ENCODE assay signal across 38 cellular contexts in the genomic region with DNA sequence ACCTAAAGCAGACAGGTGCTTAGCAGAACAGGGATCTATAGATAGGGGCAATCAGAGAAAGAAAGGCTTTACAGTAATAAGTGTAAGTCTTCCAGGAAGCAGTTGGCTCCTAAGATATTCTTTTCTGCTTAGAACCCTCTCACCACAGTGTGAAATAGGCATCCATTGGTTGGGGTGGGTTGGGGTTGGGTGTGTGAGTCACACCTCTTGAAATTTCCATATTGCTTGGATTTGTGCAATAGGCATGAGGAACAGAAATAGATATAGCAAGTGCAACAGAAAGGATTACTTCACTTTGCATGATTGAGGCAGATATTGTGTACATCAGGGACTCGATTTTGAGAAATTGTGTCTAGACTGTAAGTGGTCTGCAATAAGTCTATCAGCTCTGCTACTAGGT.
DNase-seq lines count a peak whose midpoint lies in the region; ATAC-seq and TF ChIP-seq lines count a peak whose summit lies in the region.
"Had no signal": no experiment of that assay in that cellular context is flagged by ENCODE, and none has a peak within 500 bp of the region (broad histone marks: within the 10 kb centered on the region; RNA-seq: fewer than 3 reads in every experiment).

No MANE protein-coding gene starts in this region.

- H3K9ac ChIP-seq in GM23248 = no peak overlapping the region
- no peak overlapping the region for H3K9ac ChIP-seq in fibroblast of lung (ENCODE audit: insufficient read depth, low read length)
- H3K9ac ChIP-seq: BLaER1 had no signal

- no peaks in the 10 kb centered on the region for H3F3A ChIP-seq in GM23248 (ENCODE audit: insufficient read depth)

- no peaks in the 10 kb centered on the region for H4K20me1 ChIP-seq in GM23248 (ENCODE audit: insufficient read depth)
- H4K20me1 ChIP-seq in fibroblast of lung (ENCODE audit: control insufficient read depth, extremely low read depth, insufficient read depth, low read length) = no peaks in the 10 kb centered on the region
- H4K20me1 ChIP-seq: BLaER1 had no signal

- H3K36me3 ChIP-seq in GM23248 (ENCODE audit: low read depth) = no peaks in the 10 kb centered on the region
- H3K36me3 ChIP-seq in fibroblast of lung (ENCODE audit: control insufficient read depth, insufficient read depth, low read length) = no peaks in the 10 kb centered on the region
- H3K36me3 ChIP-seq: adrenal gland, BLaER1, brain microvascular endothelial cell, colonic mucosa, HAP-1, prostate gland had no signal

- no peaks in the 10 kb centered on the region for H3K36me3 Mint-ChIP-seq in chondrocyte (ENCODE audit: low read depth)
- H3K36me3 Mint-ChIP-seq: activated CD8-positive, alpha-beta memory T cell treated with anti-CD3 and anti-CD28 coated beads, Interleukin-2, amount 10 ng/mL, durations not matched to agents 7 days and 5 days; memory B cell; stimulated activated effector memory CD8-positive, alpha-beta T cell treated with anti-CD3 and anti-CD28 coated beads, Interleukin-12 subunit alpha, Interleukin-12 subunit beta, amount 100 ng/mL, for 72 hours had no signal

- H3K9me3 ChIP-seq in GM23248 (ENCODE audit: low read depth) (no peaks in the 10 kb centered on the region), fibroblast of lung (ENCODE audit: control insufficient read depth, insufficient read depth, low read depth, low read length) (no peaks in the 10 kb centered on the region)
- H3K9me3 ChIP-seq: adrenal gland, BLaER1, colonic mucosa, HAP-1, prostate gland had no signal

- peak; percentile 12 for DNase-seq in GM23248
- DNase-seq in NB4 (ENCODE audit: low read depth) = peak; percentile 48
- peak; percentile 68 for DNase-seq in SKM-1 (lab: John Stamatoyannopoulos, UW; ENCODE audit: unreplicated experiment)
- DNase-seq in fibroblast of lung (ENCODE audit: low read depth in 2 of 2) = peak; percentile 18 to 23
- DNase-seq in D341Med (ENCODE audit: low spot score) = no peak
- DNase-seq in G401 (ENCODE audit: low spot score) = no peak
- no peak for DNase-seq in chondrocyte (ENCODE audit: low spot score)
- DNase-seq: ACHN; activated CD4-positive, CD25-positive, alpha-beta regulatory T cell; activated CD8-positive, alpha-beta memory T cell treated with anti-CD3 and anti-CD28 coated beads, Interleukin-2, amount 10 ng/mL, durations not matched to agents 7 days and 5 days; activated naive CD4-positive, alpha-beta T cell; activated T-cell treated with anti-CD3 and anti-CD28 coated beads, Interleukin-2, amount 50 U/mL, for 72 hours; adrenal gland; brain microvascular endothelial cell; colonic mucosa; DMS53; effector CD8-positive, alpha-beta T cell; erythroblast; GDM1; left cardiac atrium; NCI-H1417; NCI-H2081; NCI-H2227 treated with DMSO at 0.1 percent for 48 hours; NCI-H748 treated with DMSO at 0.1 percent for 48 hours; PC-3; stimulated activated CD4-positive, alpha-beta T cell treated with anti-CD3 and anti-CD28 coated beads, Interleukin-4, amount 100 ng/mL, for 24 hours; SW 1271; T1000; trophoblast cell had no signal

- in situ Hi-C loops in GM23248 (cut with MboI) = no loop called here
- in situ Hi-C loops in G401 (cut with HindIII; ENCODE audit: low sequenced_read_pairs) = no loop called here

- no peaks in the 10 kb centered on the region for H3K9me2 ChIP-seq in GM23248 (ENCODE audit: insufficient read depth)

- no peaks in the 10 kb centered on the region for H3K4me1 Mint-ChIP-seq in chondrocyte (ENCODE audit: low read depth)
- H3K4me1 Mint-ChIP-seq: stimulated activated effector memory CD8-positive, alpha-beta T cell treated with anti-CD3 and anti-CD28 coated beads, Interleukin-12 subunit alpha, Interleukin-12 subunit beta, amount 100 ng/mL, for 72 hours had no signal

- H3K4me3 ChIP-seq in GM23248 (no peak overlapping the region), NB4 (ENCODE audit: low read depth, low read length) (no peak overlapping the region), fibroblast of lung (replicated peaks in 1 of 4; ENCODE audit: control extremely low read depth in 1 of 4, insufficient read depth in 1 of 4, low read depth in 3 of 4, low read length in 4 of 4) (no peak overlapping the region)
- H3K4me3 ChIP-seq: adrenal gland, BLaER1, colonic mucosa, HAP-1, prostate gland had no signal

- TF ChIP-seq CTCF in NB4 (IDR thresholded peaks at IDR 0.05; ENCODE audit: low read depth, low read length) (no peak), fibroblast of lung (conservative IDR thresholded peaks at IDR 0.05 in 1 of 2, IDR thresholded peaks at IDR 0.05 in 1 of 2; ENCODE audit: low read depth in 1 of 2, low read length in 2 of 2) (no peak), chondrocyte (IDR thresholded peaks at IDR 0.05) (no peak)

- TF ChIP-seq POLR2A in NB4 (IDR thresholded peaks at IDR 0.05; ENCODE audit: extremely low read depth, insufficient read length) = no peak

- H3K9me3 Mint-ChIP-seq in chondrocyte (ENCODE audit: low read depth) = no peaks in the 10 kb centered on the region
- H3K9me3 Mint-ChIP-seq: activated T-cell treated with anti-CD3 and anti-CD28 coated beads, Interleukin-2, amount 50 U/mL, for 72 hours; stimulated activated effector memory CD8-positive, alpha-beta T cell treated with anti-CD3 and anti-CD28 coated beads, Interleukin-12 subunit alpha, Interleukin-12 subunit beta, amount 100 ng/mL, for 72 hours had no signal

- H2AFZ ChIP-seq in GM23248 (no peak overlapping the region), fibroblast of lung (ENCODE audit: low read length) (no peak overlapping the region)

- no peaks in the 10 kb centered on the region for H3K27me3 Mint-ChIP-seq in chondrocyte (ENCODE audit: low read depth)
- H3K27me3 Mint-ChIP-seq: activated CD8-positive, alpha-beta memory T cell treated with anti-CD3 and anti-CD28 coated beads, Interleukin-2, amount 10 ng/mL, durations not matched to agents 7 days and 5 days; IgD-negative memory B cell; memory B cell had no signal

- ATAC-seq in HG02798 (IDR thresholded peaks at IDR 0.05; ENCODE audit: poor library complexity, unreplicated experiment) = no peak
- ATAC-seq: activated CD8-positive, alpha-beta memory T cell treated with anti-CD3 and anti-CD28 coated beads, Interleukin-2, amount 10 ng/mL, durations not matched to agents 7 days and 5 days; activated T-cell treated with anti-CD3 and anti-CD28 coated beads, Interleukin-2, amount 50 U/mL, for 72 hours; left cardiac atrium; PC-3; Right ventricle myocardium inferior; sciatic nerve; stimulated activated effector memory CD8-positive, alpha-beta T cell treated with anti-CD3 and anti-CD28 coated beads, Interleukin-12 subunit alpha, Interleukin-12 subunit beta, amount 100 ng/mL, for 72 hours had no signal

- no peak overlapping the region for H3K4me2 ChIP-seq in GM23248 (ENCODE audit: unreplicated experiment)
- H3K4me2 ChIP-seq in fibroblast of lung (ENCODE audit: extremely low read depth, insufficient read depth, low read length) = no peak overlapping the region
- H3K4me2 ChIP-seq: BLaER1 had no signal

- no peak overlapping the region for H3K27ac Mint-ChIP-seq in chondrocyte (ENCODE audit: unreplicated experiment)
- H3K27ac Mint-ChIP-seq: activated CD8-positive, alpha-beta memory T cell treated with anti-CD3 and anti-CD28 coated beads, Interleukin-2, amount 10 ng/mL, durations not matched to agents 7 days and 5 days; activated T-cell treated with anti-CD3 and anti-CD28 coated beads, Interleukin-2, amount 50 U/mL, for 72 hours; IgD-negative memory B cell; memory B cell; stimulated activated effector memory CD8-positive, alpha-beta T cell treated with anti-CD3 and anti-CD28 coated beads, Interleukin-12 subunit alpha, Interleukin-12 subunit beta, amount 100 ng/mL, for 72 hours had no signal

- H3K27ac ChIP-seq in GM23248 (no peak overlapping the region), fibroblast of lung (ENCODE audit: insufficient read depth, low read length) (no peak overlapping the region)
- H3K27ac ChIP-seq: adrenal gland, BLaER1, brain microvascular endothelial cell, colonic mucosa, prostate gland had no signal

- H3K79me2 ChIP-seq in GM23248 (ENCODE audit: insufficient read depth) (no peaks in the 10 kb centered on the region), fibroblast of lung (ENCODE audit: control insufficient read depth, insufficient read depth, low read length) (no peaks in the 10 kb centered on the region)

- WGBS in GM23248 (ENCODE audit: low coverage in 1 of 2, low lambda C conversion rate in 2 of 2, missing lambda C conversion rate in 2 of 2), 2 experiments = 90 to 93% methylated on average over 1 of the region's 1 CpG

- H3K4me3 Mint-ChIP-seq in chondrocyte (ENCODE audit: unreplicated experiment) = no peak overlapping the region
- H3K4me3 Mint-ChIP-seq: activated CD8-positive, alpha-beta memory T cell treated with anti-CD3 and anti-CD28 coated beads, Interleukin-2, amount 10 ng/mL, durations not matched to agents 7 days and 5 days; activated T-cell treated with anti-CD3 and anti-CD28 coated beads, Interleukin-2, amount 50 U/mL, for 72 hours; IgD-negative memory B cell; memory B cell; stimulated activated effector memory CD8-positive, alpha-beta T cell treated with anti-CD3 and anti-CD28 coated beads, Interleukin-12 subunit alpha, Interleukin-12 subunit beta, amount 100 ng/mL, for 72 hours had no signal

- H3K27me3 ChIP-seq in GM23248 (replicated peaks; ENCODE audit: insufficient read depth) = no peaks in the 10 kb centered on the region
- no peaks in the 10 kb centered on the region for H3K27me3 ChIP-seq in fibroblast of lung (ENCODE audit: control insufficient read depth, insufficient read depth, low read length)
- H3K27me3 ChIP-seq: adrenal gland, BLaER1, brain microvascular endothelial cell, colonic mucosa had no signal

- H3K4me1 ChIP-seq in GM23248 (ENCODE audit: insufficient read depth) (no peaks in the 10 kb centered on the region), fibroblast of lung (ENCODE audit: control insufficient read depth, extremely low read depth, insufficient read depth, low read length) (no peaks in the 10 kb centered on the region)
- H3K4me1 ChIP-seq: adrenal gland, BLaER1, colonic mucosa, HAP-1, prostate gland had no signal

Comparison
In these comparisons a context has a peak if more than half of its experiments do, and no peak if none do; other contexts are left out.
1. DNase-seq: peak in GM23248 (single experiment), NB4 (single experiment), SKM-1 (single experiment) and fibroblast of lung (2 of 2); none in D341Med (single experiment), G401 (single experiment) and chondrocyte (single experiment).